1 cellular context compared by ENCODE assay signal in the genomic region with DNA sequence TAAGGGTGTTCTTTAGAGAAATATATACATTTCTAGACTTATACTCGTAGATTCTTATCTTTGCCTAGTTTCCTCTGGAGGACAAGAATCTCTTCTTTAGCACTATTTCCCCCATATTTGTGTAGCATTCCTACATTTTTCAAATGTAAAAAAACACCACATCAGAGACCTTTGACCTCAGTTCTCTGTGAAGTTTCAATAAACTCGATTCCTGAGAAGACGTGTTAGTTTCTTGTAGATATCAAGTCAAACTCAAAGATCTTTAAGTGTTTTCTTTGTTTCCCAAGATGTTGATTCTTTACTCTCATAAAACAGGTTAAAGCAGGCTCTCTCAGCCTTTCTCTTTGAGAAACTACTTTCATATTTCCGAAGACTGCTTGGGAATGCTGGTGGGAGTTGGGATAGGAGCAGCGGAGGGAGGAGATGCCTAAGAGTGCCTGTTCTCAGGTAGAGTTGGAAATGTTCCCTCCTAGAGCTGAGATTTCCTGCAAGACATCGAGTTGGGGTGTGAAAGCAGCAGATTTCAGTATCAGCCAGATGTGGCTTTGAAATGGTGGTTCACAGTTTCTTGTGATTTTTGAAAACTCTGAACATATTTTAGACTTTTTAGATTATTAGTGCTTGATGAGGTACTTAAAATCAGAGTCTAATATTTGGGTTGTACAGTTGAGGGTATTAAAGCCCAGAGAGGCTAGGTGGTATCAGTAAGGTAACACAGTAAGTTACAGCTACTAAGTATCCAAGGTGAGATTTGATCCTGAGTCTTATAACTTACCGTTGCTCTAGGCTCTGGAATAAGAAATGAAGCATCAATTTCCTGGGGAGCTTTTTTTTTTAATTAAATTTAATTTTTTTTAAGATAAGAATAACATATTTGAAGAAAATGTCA.
TF ChIP-seq lines count a peak whose summit lies in the region.

No MANE protein-coding gene starts in this region.

TF ChIP-seq in IMR-90, 13 proteins besides CTCF, POLR2A, EP300 and RAD21:
- no peak for TF ChIP-seq MXI1 (IDR thresholded peaks at IDR 0.05; ENCODE audit: borderline replicate concordance, low read depth, low read length)
- no peak for TF ChIP-seq MAZ (IDR thresholded peaks at IDR 0.05; ENCODE audit: borderline replicate concordance, low read depth, low read length)
- TF ChIP-seq MAFK (IDR thresholded peaks at IDR 0.05; ENCODE audit: low read depth, low read length) = no peak
- TF ChIP-seq CHD1 (IDR thresholded peaks at IDR 0.05; ENCODE audit: low read depth, low read length) = no peak
- TF ChIP-seq, protein P1, sequence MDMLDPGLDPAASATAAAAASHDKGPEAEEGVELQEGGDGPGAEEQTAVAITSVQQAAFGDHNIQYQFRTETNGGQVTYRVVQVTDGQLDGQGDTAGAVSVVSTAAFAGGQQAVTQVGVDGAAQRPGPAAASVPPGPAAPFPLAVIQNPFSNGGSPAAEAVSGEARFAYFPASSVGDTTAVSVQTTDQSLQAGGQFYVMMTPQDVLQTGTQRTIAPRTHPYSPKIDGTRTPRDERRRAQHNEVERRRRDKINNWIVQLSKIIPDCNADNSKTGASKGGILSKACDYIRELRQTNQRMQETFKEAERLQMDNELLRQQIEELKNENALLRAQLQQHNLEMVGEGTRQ (IDR thresholded peaks at IDR 0.05; ENCODE audit: low read depth, low read length) = no peak
- TF ChIP-seq SMC3 (IDR thresholded peaks at IDR 0.05; ENCODE audit: low read depth, low read length) = no peak
- no peak for TF ChIP-seq RCOR1 (IDR thresholded peaks at IDR 0.05; ENCODE audit: insufficient replicate concordance, low read length)
- no peak for TF ChIP-seq FOS (IDR thresholded peaks at IDR 0.05; ENCODE audit: low read depth, low read length)
- no peak for TF ChIP-seq RFX5 (IDR thresholded peaks at IDR 0.05; ENCODE audit: low read depth, low read length)
- TF ChIP-seq BHLHE40 (IDR thresholded peaks at IDR 0.05; ENCODE audit: low read depth, low read length) = no peak
- no peak for TF ChIP-seq NFE2L2 (IDR thresholded peaks at IDR 0.05; ENCODE audit: low read depth, low read length)
- TF ChIP-seq, protein P2, sequence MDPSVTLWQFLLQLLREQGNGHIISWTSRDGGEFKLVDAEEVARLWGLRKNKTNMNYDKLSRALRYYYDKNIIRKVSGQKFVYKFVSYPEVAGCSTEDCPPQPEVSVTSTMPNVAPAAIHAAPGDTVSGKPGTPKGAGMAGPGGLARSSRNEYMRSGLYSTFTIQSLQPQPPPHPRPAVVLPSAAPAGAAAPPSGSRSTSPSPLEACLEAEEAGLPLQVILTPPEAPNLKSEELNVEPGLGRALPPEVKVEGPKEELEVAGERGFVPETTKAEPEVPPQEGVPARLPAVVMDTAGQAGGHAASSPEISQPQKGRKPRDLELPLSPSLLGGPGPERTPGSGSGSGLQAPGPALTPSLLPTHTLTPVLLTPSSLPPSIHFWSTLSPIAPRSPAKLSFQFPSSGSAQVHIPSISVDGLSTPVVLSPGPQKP (IDR thresholded peaks at IDR 0.05; ENCODE audit: borderline replicate concordance, low read depth, low read length) = no peak
- TF ChIP-seq CEBPB (IDR thresholded peaks at IDR 0.05; ENCODE audit: low read depth, low read length) = no peak
